Comparison of ENCODE assay signal across 20 cellular contexts in genomic region chr17:46756061-46756735, GRCh38.
"Had no signal": no experiment of that assay in that cellular context is flagged by ENCODE, and none has a peak within 500 bp of the region (broad histone marks: within the 10 kb centered on the region; RNA-seq: fewer than 3 reads in every experiment).

No MANE protein-coding gene starts in this region.

- ATAC-seq: activated CD4-positive, alpha-beta T cell treated with anti-CD3 and anti-CD28 coated beads for 36 hours; esophagus mucosa; gastroesophageal sphincter; heart left ventricle; left lung; right lobe of liver; stimulated activated effector memory CD8-positive, alpha-beta T cell treated with anti-CD3 and anti-CD28 coated beads, Interleukin-12 subunit alpha, Interleukin-12 subunit beta, amount 100 ng/mL, for 72 hours; T-helper 17 cell had no signal

- DNase-seq: activated CD4-positive, alpha-beta T cell treated with anti-CD3 and anti-CD28 coated beads for 36 hours; activated CD4-positive, alpha-beta T cell treated with anti-CD3 and anti-CD28 coated beads, Interleukin-2, amount 50 U/mL, for 48 hours; activated naive CD4-positive, alpha-beta T cell; activated naive CD8-positive, alpha-beta T cell treated with anti-CD3 and anti-CD28 coated beads for 36 hours; activated T-cell treated with anti-CD3 and anti-CD28 coated beads for 4 hours; amniotic stem cell; effector CD8-positive, alpha-beta T cell; heart left ventricle; left lung; naive B cell; ovary; right lobe of liver; stimulated activated CD4-positive, alpha-beta T cell treated with anti-CD3 and anti-CD28 coated beads, Interleukin-4, amount 100 ng/mL, for 24 hours; T-helper 17 cell; testis had no signal

- H3K4me3 ChIP-seq: cardiac muscle cell, gastroesophageal sphincter, heart left ventricle, left lung, ovary, right lobe of liver, smooth muscle cell, testis had no signal

- H3K4me1 ChIP-seq: gastroesophageal sphincter, heart left ventricle, left lung, testis had no signal

- H3K27me3 ChIP-seq: cardiac muscle cell, gastroesophageal sphincter, heart left ventricle, left lung, ovary, right lobe of liver, testis had no signal

- H3K9me3 ChIP-seq: gastroesophageal sphincter, heart left ventricle, left lung, ovary, right lobe of liver, testis had no signal

- H3K27ac ChIP-seq: cardiac muscle cell, gastroesophageal sphincter, heart left ventricle, left lung, ovary, right lobe of liver, testis had no signal

- H3K4me2 ChIP-seq: smooth muscle cell had no signal

- H3K36me3 ChIP-seq: ovary had no signal
